In the genomic region with DNA sequence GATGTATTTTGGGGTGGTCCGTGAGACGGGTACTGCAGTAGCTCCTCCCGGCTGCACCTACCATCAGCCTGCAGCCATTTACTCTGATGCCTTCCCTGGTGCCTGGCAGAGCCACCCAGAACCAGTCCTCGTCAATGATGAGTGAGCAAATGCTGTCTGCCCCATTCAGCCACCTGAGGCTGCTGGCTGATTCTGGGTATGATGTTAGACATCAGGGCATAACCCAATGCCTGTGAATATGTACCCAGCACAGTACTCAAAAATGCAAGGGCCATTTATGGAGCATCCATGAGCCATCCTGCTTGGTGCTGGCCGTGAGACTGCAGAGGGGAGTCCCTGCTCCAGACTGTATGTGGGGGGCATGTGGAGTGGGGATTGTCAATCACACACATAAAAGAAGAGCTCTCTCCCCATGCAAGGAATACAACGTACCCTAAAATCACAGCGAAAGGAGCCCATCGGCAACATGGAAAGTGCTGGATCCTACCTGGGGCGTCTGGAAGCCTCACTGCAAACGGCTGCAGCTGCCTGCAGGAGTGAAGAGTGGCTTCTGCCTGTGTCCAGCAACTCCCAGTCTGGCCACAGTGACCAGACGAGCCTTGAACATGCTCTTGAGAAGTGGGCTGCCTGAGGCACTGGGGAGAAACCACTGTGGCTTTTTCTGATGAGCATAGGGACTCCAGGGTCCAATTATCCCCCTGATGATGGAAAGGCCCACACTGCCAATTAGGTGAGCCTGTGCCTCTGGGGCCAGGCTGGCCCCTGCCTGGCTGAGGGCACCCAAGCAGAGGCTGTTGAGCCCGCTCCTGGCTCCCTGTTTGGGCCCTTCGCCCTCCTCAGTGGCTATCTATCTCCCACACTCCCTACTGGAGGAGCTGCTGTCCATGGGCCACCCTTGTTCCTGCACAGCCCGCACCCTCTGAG, we compare ENCODE assay signal across 3 cellular contexts.
TF ChIP-seq lines count a peak whose summit lies in the region.

No MANE protein-coding gene starts in this region.

TF ChIP-seq in A549, 52 proteins besides CTCF, POLR2A, EP300 and RAD21:
- TF ChIP-seq ZC3H11A (IDR thresholded peaks at IDR 0.05) (no peak), NFE2L2 (conservative IDR thresholded peaks at IDR 0.05; ENCODE audit: low read length) (no peak), MAZ (IDR thresholded peaks at IDR 0.05; ENCODE audit: borderline replicate concordance, low read depth, low read length) (no peak), HEYL (CRISPR knock-in tag; IDR thresholded peaks at IDR 0.05) (no peak), ZFP36 (IDR thresholded peaks at IDR 0.05; ENCODE audit: borderline replicate concordance, partially characterized antibody) (no peak), POLR2AphosphoS2 (conservative IDR thresholded peaks at IDR 0.05; ENCODE audit: low read length) (no peak), TP53 (CRISPR knock-in tag; IDR thresholded peaks at IDR 0.05) (no peak), ZNF302 (CRISPR knock-in tag; IDR thresholded peaks at IDR 0.05) (no peak), FOXS1 (CRISPR knock-in tag; IDR thresholded peaks at IDR 0.05) (no peak), EHMT2 (IDR thresholded peaks at IDR 0.05; ENCODE audit: low read depth) (no peak)
- TF ChIP-seq, protein P1, sequence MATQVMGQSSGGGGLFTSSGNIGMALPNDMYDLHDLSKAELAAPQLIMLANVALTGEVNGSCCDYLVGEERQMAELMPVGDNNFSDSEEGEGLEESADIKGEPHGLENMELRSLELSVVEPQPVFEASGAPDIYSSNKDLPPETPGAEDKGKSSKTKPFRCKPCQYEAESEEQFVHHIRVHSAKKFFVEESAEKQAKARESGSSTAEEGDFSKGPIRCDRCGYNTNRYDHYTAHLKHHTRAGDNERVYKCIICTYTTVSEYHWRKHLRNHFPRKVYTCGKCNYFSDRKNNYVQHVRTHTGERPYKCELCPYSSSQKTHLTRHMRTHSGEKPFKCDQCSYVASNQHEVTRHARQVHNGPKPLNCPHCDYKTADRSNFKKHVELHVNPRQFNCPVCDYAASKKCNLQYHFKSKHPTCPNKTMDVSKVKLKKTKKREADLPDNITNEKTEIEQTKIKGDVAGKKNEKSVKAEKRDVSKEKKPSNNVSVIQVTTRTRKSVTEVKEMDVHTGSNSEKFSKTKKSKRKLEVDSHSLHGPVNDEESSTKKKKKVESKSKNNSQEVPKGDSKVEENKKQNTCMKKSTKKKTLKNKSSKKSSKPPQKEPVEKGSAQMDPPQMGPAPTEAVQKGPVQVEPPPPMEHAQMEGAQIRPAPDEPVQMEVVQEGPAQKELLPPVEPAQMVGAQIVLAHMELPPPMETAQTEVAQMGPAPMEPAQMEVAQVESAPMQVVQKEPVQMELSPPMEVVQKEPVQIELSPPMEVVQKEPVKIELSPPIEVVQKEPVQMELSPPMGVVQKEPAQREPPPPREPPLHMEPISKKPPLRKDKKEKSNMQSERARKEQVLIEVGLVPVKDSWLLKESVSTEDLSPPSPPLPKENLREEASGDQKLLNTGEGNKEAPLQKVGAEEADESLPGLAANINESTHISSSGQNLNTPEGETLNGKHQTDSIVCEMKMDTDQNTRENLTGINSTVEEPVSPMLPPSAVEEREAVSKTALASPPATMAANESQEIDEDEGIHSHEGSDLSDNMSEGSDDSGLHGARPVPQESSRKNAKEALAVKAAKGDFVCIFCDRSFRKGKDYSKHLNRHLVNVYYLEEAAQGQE (IDR thresholded peaks at IDR 0.05), result no peak
- TF ChIP-seq, protein P2, sequence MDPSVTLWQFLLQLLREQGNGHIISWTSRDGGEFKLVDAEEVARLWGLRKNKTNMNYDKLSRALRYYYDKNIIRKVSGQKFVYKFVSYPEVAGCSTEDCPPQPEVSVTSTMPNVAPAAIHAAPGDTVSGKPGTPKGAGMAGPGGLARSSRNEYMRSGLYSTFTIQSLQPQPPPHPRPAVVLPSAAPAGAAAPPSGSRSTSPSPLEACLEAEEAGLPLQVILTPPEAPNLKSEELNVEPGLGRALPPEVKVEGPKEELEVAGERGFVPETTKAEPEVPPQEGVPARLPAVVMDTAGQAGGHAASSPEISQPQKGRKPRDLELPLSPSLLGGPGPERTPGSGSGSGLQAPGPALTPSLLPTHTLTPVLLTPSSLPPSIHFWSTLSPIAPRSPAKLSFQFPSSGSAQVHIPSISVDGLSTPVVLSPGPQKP (IDR thresholded peaks at IDR 0.05; ENCODE audit: low read depth, low read length), result no peak
- TF ChIP-seq, protein P3, sequence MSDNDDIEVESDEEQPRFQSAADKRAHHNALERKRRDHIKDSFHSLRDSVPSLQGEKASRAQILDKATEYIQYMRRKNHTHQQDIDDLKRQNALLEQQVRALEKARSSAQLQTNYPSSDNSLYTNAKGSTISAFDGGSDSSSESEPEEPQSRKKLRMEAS (IDR thresholded peaks at IDR 0.05), result no peak
- TF ChIP-seq, protein P4, sequence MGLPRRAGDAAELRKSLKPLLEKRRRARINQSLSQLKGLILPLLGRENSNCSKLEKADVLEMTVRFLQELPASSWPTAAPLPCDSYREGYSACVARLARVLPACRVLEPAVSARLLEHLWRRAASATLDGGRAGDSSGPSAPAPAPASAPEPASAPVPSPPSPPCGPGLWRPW (IDR thresholded peaks at IDR 0.05), result no peak

TF ChIP-seq in IMR-90, 13 proteins besides CTCF, POLR2A, EP300 and RAD21:
- no peak for TF ChIP-seq SMC3 (IDR thresholded peaks at IDR 0.05; ENCODE audit: low read depth, low read length)
- TF ChIP-seq, protein P5, sequence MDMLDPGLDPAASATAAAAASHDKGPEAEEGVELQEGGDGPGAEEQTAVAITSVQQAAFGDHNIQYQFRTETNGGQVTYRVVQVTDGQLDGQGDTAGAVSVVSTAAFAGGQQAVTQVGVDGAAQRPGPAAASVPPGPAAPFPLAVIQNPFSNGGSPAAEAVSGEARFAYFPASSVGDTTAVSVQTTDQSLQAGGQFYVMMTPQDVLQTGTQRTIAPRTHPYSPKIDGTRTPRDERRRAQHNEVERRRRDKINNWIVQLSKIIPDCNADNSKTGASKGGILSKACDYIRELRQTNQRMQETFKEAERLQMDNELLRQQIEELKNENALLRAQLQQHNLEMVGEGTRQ (IDR thresholded peaks at IDR 0.05; ENCODE audit: low read depth, low read length), result no peak
- TF ChIP-seq FOS (IDR thresholded peaks at IDR 0.05; ENCODE audit: low read depth, low read length), result no peak
- TF ChIP-seq MXI1 (IDR thresholded peaks at IDR 0.05; ENCODE audit: borderline replicate concordance, low read depth, low read length), result no peak
- no peak for TF ChIP-seq RCOR1 (IDR thresholded peaks at IDR 0.05; ENCODE audit: insufficient replicate concordance, low read length)
- TF ChIP-seq CHD1 (IDR thresholded peaks at IDR 0.05; ENCODE audit: low read depth, low read length), result no peak
- TF ChIP-seq, protein P2 (IDR thresholded peaks at IDR 0.05; ENCODE audit: borderline replicate concordance, low read depth, low read length), result no peak
- no peak for TF ChIP-seq RFX5 (IDR thresholded peaks at IDR 0.05; ENCODE audit: low read depth, low read length)
- TF ChIP-seq BHLHE40 (IDR thresholded peaks at IDR 0.05; ENCODE audit: low read depth, low read length), result no peak
- no peak for TF ChIP-seq MAFK (IDR thresholded peaks at IDR 0.05; ENCODE audit: low read depth, low read length)
- TF ChIP-seq MAZ (IDR thresholded peaks at IDR 0.05; ENCODE audit: borderline replicate concordance, low read depth, low read length), result no peak
- no peak for TF ChIP-seq CEBPB (IDR thresholded peaks at IDR 0.05; ENCODE audit: low read depth, low read length)

TF ChIP-seq in HepG2, 621 proteins besides CTCF, POLR2A, EP300 and RAD21:
- TF ChIP-seq POGZ (CRISPR knock-in tag; IDR thresholded peaks at IDR 0.05) (no peak), HCFC1 (IDR thresholded peaks at IDR 0.05; ENCODE audit: low read depth, low read length) (no peak), MAZ (IDR thresholded peaks at IDR 0.05; ENCODE audit: borderline replicate concordance, low read depth, low read length) (no peak), MAZ (CRISPR knock-in tag; IDR thresholded peaks at IDR 0.05; ENCODE audit: low read depth) (no peak), ZNF101 (CRISPR knock-in tag; IDR thresholded peaks at IDR 0.05; ENCODE audit: borderline replicate concordance, low read depth) (no peak), ZNF510 (CRISPR knock-in tag; IDR thresholded peaks at IDR 0.05; ENCODE audit: low read depth) (no peak)
- TF ChIP-seq, protein P6, sequence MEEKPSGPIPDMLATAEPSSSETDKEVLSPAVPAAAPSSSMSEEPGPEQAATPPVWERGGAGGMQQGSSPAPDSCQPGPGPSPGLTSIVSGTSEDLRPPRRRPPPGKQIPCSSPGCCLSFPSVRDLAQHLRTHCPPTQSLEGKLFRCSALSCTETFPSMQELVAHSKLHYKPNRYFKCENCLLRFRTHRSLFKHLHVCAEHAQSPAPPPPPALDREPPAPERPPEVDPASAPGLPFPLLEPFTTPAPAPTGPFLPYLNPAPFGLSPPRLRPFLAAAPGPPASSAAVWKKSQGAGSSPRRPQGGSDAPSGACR (CRISPR knock-in tag; IDR thresholded peaks at IDR 0.05), result no peak
